Comparison of ENCODE assay signal across 1 cellular context in genomic region chr14:21070083-21070609, GRCh38.
A peak's percentile ranks its signal among the peaks of the same experiment; 100 is the strongest.
TF ChIP-seq lines count a peak whose summit lies in the region.

TSS of gene ARHGEF40 (plus strand) at chr14:21070304. CDS start at chr14:21070397, 93 bp downstream.

TF ChIP-seq in HepG2, 621 proteins besides CTCF, POLR2A, EP300 and RAD21 (continued from another document):
- TF ChIP-seq AFF4 (CRISPR knock-in tag; IDR thresholded peaks at IDR 0.05) (0 out of 2 replicates have a peak, but pooled peaks have one; percentile 23), SOX5 (CRISPR knock-in tag; IDR thresholded peaks at IDR 0.05; ENCODE audit: borderline replicate concordance) (0 out of 2 replicates have a peak, but pooled peaks have one; percentile 15), DPF2 (CRISPR knock-in tag; IDR thresholded peaks at IDR 0.05; ENCODE audit: borderline replicate concordance, low read depth) (0 out of 2 replicates have a peak, but pooled peaks have one; percentile 7), HNRNPK (IDR thresholded peaks at IDR 0.05; ENCODE audit: low read depth, low read length, poor library complexity, severe bottlenecking) (peak; percentile 77), BRCA1 (CRISPR knock-in tag; IDR thresholded peaks at IDR 0.05) (no peak), ZNF776 (CRISPR knock-in tag; IDR thresholded peaks at IDR 0.05) (no peak)
